Comparison of ENCODE assay signal across 11 cellular contexts in genomic region chr2:230447455-230448451, GRCh38. TPM values are rescaled to one million over a fixed set of nuclear protein-coding genes. Genes with fewer than 3 reads are reported as not detected.
DNase-seq lines count a peak whose midpoint lies in the region; ATAC-seq and TF ChIP-seq lines count a peak whose summit lies in the region.
"Had no signal": no experiment of that assay in that cellular context is flagged by ENCODE, and none has a peak within 500 bp of the region (broad histone marks: within the 10 kb centered on the region; RNA-seq: fewer than 3 reads in every experiment).

No MANE protein-coding gene starts in this region.

- H3K27ac ChIP-seq in BLaER1 (peak overlapping the region; percentile 23; the same call in 1 of the 2 replicates), psoas muscle (no peak overlapping the region), osteoblast (ENCODE audit: low read depth, low read length) (no peak overlapping the region)

- H2AFZ ChIP-seq in osteoblast (ENCODE audit: low read length), result no peak overlapping the region

- H3K4me2 ChIP-seq in BLaER1, result peak overlapping the region; percentile 54
- H3K4me2 ChIP-seq in osteoblast (ENCODE audit: insufficient read depth, low read length), result no peak overlapping the region

- H3K36me3 ChIP-seq in BLaER1 (peaks cover 81% of the 10 kb centered on the region), psoas muscle (ENCODE audit: insufficient read depth in 1 of 2, low read depth in 1 of 2) (peaks cover 3 to 54% of the 10 kb centered on the region in 2 donors), osteoblast (ENCODE audit: insufficient read depth, low read length) (peaks cover 65% of the 10 kb centered on the region)

- 82 to 84% (median 84%) methylated on average over 8 of the region's 8 CpGs for WGBS in psoas muscle, 3 donors

- H3K4me3 Mint-ChIP-seq in activated T-helper 1 cell treated with anti-CD3 and anti-CD28 coated beads, Interleukin-12 subunit alpha, Interleukin-12 subunit beta, Interleukin-2, Interleukin-4 antibody, amounts not matched to agents 30 ng/mL and 10 ng/mL and 1 ng/mL, durations not matched to agents 14 hours and 24 hours and 36 hours, result peak overlapping the region; percentile 58
- H3K4me3 Mint-ChIP-seq: neural crest cell had no signal

- peaks cover 71% of the 10 kb centered on the region for H3K4me1 Mint-ChIP-seq in activated T-helper 1 cell treated with anti-CD3 and anti-CD28 coated beads, Interleukin-12 subunit alpha, Interleukin-12 subunit beta, Interleukin-2, Interleukin-4 antibody, amounts not matched to agents 30 ng/mL and 10 ng/mL and 1 ng/mL, durations not matched to agents 14 hours and 24 hours and 36 hours (ENCODE audit: low read depth)
- H3K4me1 Mint-ChIP-seq: neural crest cell had no signal

- peaks cover 32% of the 10 kb centered on the region for H3K79me2 ChIP-seq in osteoblast (ENCODE audit: insufficient read depth, low read length)

- intact Hi-C loops in activated T-helper 1 cell treated with anti-CD3 and anti-CD28 coated beads, Interleukin-12 subunit alpha, Interleukin-12 subunit beta, Interleukin-2, Interleukin-4 antibody, amounts not matched to agents 30 ng/mL and 10 ng/mL and 1 ng/mL, durations not matched to agents 14 hours and 24 hours and 36 hours (cut with micrococcal nuclease), result loop anchor here (1.0 to 5.0 kb wide), 6 partner anchors 8 to 212 kb away; no protein-coding TSS in a partner anchor
- intact Hi-C loops in psoas muscle (cut with DNase I), result no loop called here

- H3K9me3 Mint-ChIP-seq in activated T-helper 1 cell treated with anti-CD3 and anti-CD28 coated beads, Interleukin-12 subunit alpha, Interleukin-12 subunit beta, Interleukin-2, Interleukin-4 antibody, amounts not matched to agents 30 ng/mL and 10 ng/mL and 1 ng/mL, durations not matched to agents 14 hours and 24 hours and 36 hours, result no peaks in the 10 kb centered on the region
- H3K9me3 Mint-ChIP-seq: neural crest cell had no signal

- TF ChIP-seq CTCF in psoas muscle (IDR thresholded peaks at IDR 0.05) (no peak), osteoblast (IDR thresholded peaks at IDR 0.05; ENCODE audit: extremely low read depth, low read depth, low read length) (no peak)

- ATAC-seq in GM19324 (IDR thresholded peaks at IDR 0.05; ENCODE audit: low FRiP score, unreplicated experiment) (peak; percentile 60), HG03097 (IDR thresholded peaks at IDR 0.05; ENCODE audit: low FRiP score, unreplicated experiment) (peak; percentile 67), psoas muscle (no peak)
- ATAC-seq: Panc1 had no signal

- H3K27me3 ChIP-seq in BLaER1 (no peaks in the 10 kb centered on the region), psoas muscle (ENCODE audit: insufficient read depth in 3 of 3, low read length in 2 of 3) (no peaks in the 10 kb centered on the region), osteoblast (ENCODE audit: insufficient read depth, low read length) (no peaks in the 10 kb centered on the region)

- no peak overlapping the region for H3K4me3 ChIP-seq in BLaER1
- H3K4me3 ChIP-seq in psoas muscle, result no peak overlapping the region
- H3K4me3 ChIP-seq in osteoblast (ENCODE audit: insufficient read depth, low read length), result no peak overlapping the region

- H4K20me1 ChIP-seq in BLaER1 (no peaks in the 10 kb centered on the region), osteoblast (ENCODE audit: insufficient read depth, low read length) (no peaks in the 10 kb centered on the region)

- H3K9me3 ChIP-seq in BLaER1, result peaks cover 2% of the 10 kb centered on the region; the same call in 1 of the 2 replicates
- no peaks in the 10 kb centered on the region for H3K9me3 ChIP-seq in psoas muscle
- H3K9me3 ChIP-seq in osteoblast (ENCODE audit: low read depth, low read length), result no peaks in the 10 kb centered on the region

- no peaks in the 10 kb centered on the region for H3K27me3 Mint-ChIP-seq in activated T-helper 1 cell treated with anti-CD3 and anti-CD28 coated beads, Interleukin-12 subunit alpha, Interleukin-12 subunit beta, Interleukin-2, Interleukin-4 antibody, amounts not matched to agents 30 ng/mL and 10 ng/mL and 1 ng/mL, durations not matched to agents 14 hours and 24 hours and 36 hours (ENCODE audit: insufficient read depth)

- peaks cover 65% of the 10 kb centered on the region for H3K36me3 Mint-ChIP-seq in activated T-helper 1 cell treated with anti-CD3 and anti-CD28 coated beads, Interleukin-12 subunit alpha, Interleukin-12 subunit beta, Interleukin-2, Interleukin-4 antibody, amounts not matched to agents 30 ng/mL and 10 ng/mL and 1 ng/mL, durations not matched to agents 14 hours and 24 hours and 36 hours (ENCODE audit: low read depth)

- DNase-seq in activated T-helper 1 cell treated with anti-CD3 and anti-CD28 coated beads, Interleukin-12 subunit alpha, Interleukin-12 subunit beta, Interleukin-2, Interleukin-4 antibody, amounts not matched to agents 30 ng/mL and 10 ng/mL and 1 ng/mL, durations not matched to agents 14 hours and 24 hours and 36 hours (ENCODE audit: low spot score), result peak; percentile 40
- no peak for DNase-seq in psoas muscle
- DNase-seq in amygdala (lab: John Stamatoyannopoulos, UW), result no peak
- DNase-seq in islet precursor cell, result no peak
- DNase-seq in osteoblast (ENCODE audit: insufficient read length, low spot score, missing footprints), result no peak
- DNase-seq: DMS79 treated with DMSO at 0.1 percent for 48 hours had no signal

- H3K27ac Mint-ChIP-seq in activated T-helper 1 cell treated with anti-CD3 and anti-CD28 coated beads, Interleukin-12 subunit alpha, Interleukin-12 subunit beta, Interleukin-2, Interleukin-4 antibody, amounts not matched to agents 30 ng/mL and 10 ng/mL and 1 ng/mL, durations not matched to agents 14 hours and 24 hours and 36 hours, result peak overlapping the region; percentile 96

- no peak overlapping the region for H3K9ac ChIP-seq in BLaER1

- H3K4me1 ChIP-seq in BLaER1 (peaks cover 13% of the 10 kb centered on the region), psoas muscle (no peaks in the 10 kb centered on the region), osteoblast (ENCODE audit: insufficient read depth, low read length) (peaks cover 11% of the 10 kb centered on the region)

RNA-seq across cellular contexts. Expression of gene SP100, which starts 31.8 kb away (rescaled TPM):
- 161 and 171 TPM in 2 replicates for total RNA-seq in activated T-helper 1 cell treated with anti-CD3 and anti-CD28 coated beads, Interleukin-12 subunit alpha, Interleukin-12 subunit beta, Interleukin-2, Interleukin-4 antibody, amounts not matched to agents 30 ng/mL and 10 ng/mL and 1 ng/mL, durations not matched to agents 14 hours and 24 hours and 36 hours
- 10 to 100 TPM; 13.5 to 28.0 (median 20.3) TPM for total RNA-seq in psoas muscle
- 10 to 100 TPM in 1 of 3 donors, 1 to 10 TPM in 2; 6.5 to 10.4 (median 9.3) TPM for polyA plus RNA-seq in psoas muscle
- total RNA-seq in osteoblast, result 137 and 149 TPM in 2 replicates
- total RNA-seq: neural crest cell had no signal

Comparison
In these comparisons a context has a peak if more than half of its experiments do, and no peak if none do; other contexts are left out.
1. ATAC-seq: peak in GM19324 (single experiment) and HG03097 (single experiment); none in psoas muscle (0 of 4).